Comparison of ENCODE assay signal across 8 cellular contexts in genomic region chr1:153567621-153568366, GRCh38. TPM values are rescaled to one million over a fixed set of nuclear protein-coding genes. Genes with fewer than 3 reads are reported as not detected.
DNase-seq lines count a peak whose midpoint lies in the region; ATAC-seq and TF ChIP-seq lines count a peak whose summit lies in the region.

No MANE protein-coding gene starts in this region.

- H3K27me3 ChIP-seq in adrenal gland (no peaks in the 10 kb centered on the region), tibial artery (no peaks in the 10 kb centered on the region)

- ATAC-seq in HG02623 (IDR thresholded peaks at IDR 0.05; ENCODE audit: unreplicated experiment): no peak

- no peak for TF ChIP-seq POLR2A in adrenal gland (IDR thresholded peaks at IDR 0.05)

- H3K4me1 ChIP-seq in adrenal gland (replicated peaks in 1 of 2) (peaks cover 29 to 38% of the 10 kb centered on the region in 2 donors), mesodermal cell (ENCODE audit: control insufficient read depth, insufficient read depth, low read length, poor library complexity, severe bottlenecking) (peaks cover 42% of the 10 kb centered on the region), tibial artery (peaks cover 15 to 51% (median 42%) of the 10 kb centered on the region in 4 donors)

- H3K27ac ChIP-seq in adrenal gland (peak overlapping the region in 3 of 5 donors; percentile 40 to 90 (median 69)), mesodermal cell (ENCODE audit: low read depth, low read length, severe bottlenecking) (peak overlapping the region; percentile 90), tibial artery (peak overlapping the region; percentile 94 to 95)

- 80 to 87% (median 84%) methylated on average over 18 to 22 of the region's 22 CpGs for WGBS in adrenal gland, 4 donors
- 61 to 72% methylated on average over 18 of the region's 22 CpGs for WGBS in mesodermal cell (ENCODE audit: insufficient coverage in 2 of 2), 2 experiments

- H3K4me3 ChIP-seq in adrenal gland: no peak overlapping the region
- H3K4me3 ChIP-seq in mesodermal cell (ENCODE audit: extremely low read depth, insufficient read depth, low read length, poor library complexity, severe bottlenecking): no peak overlapping the region
- peak overlapping the region; percentile 28 to 48 for H3K4me3 ChIP-seq in tibial artery

- TF ChIP-seq CTCF in adrenal gland (IDR thresholded peaks at IDR 0.05): no peak
- TF ChIP-seq CTCF in tibial artery (IDR thresholded peaks at IDR 0.05): no peak

- no peaks in the 10 kb centered on the region for H3K36me3 ChIP-seq in adrenal gland (replicated peaks in 1 of 2)
- no peaks in the 10 kb centered on the region for H3K36me3 ChIP-seq in mesodermal cell (ENCODE audit: control insufficient read depth, insufficient read depth, low read length)
- H3K36me3 ChIP-seq in tibial artery: no peaks in the 10 kb centered on the region

- intact Hi-C loops in adrenal gland (cut with DNase I) (loop anchor here (2.0 to 5.0 kb wide), 4 partner anchors 35 to 59 kb away; no protein-coding TSS in a partner anchor), tibial artery (cut with DNase I; ENCODE audit: low total_unique reads) (loop anchor here (1.0 to 5.0 kb wide), 3 partner anchors 34 to 105 kb away; partner anchors contain the start of gene ILF2)

- DNase-seq in CD1c-positive myeloid dendritic cell (ENCODE audit: extremely low spot score) (peak; percentile 34), NAMALWA (ENCODE audit: low spot score) (peak; percentile 35), adrenal gland (peak in 1 of 7 donors; percentile 21), tibial artery (no peak), NCI-H2227 treated with DMSO at 0.1 percent for 48 hours (lab: John Stamatoyannopoulos, UW) (no peak), cerebellar nuclear complex (lab: John Stamatoyannopoulos, UW) (no peak)

- H3K9me3 ChIP-seq in adrenal gland (replicated peaks in 1 of 3) (no peaks in the 10 kb centered on the region), mesodermal cell (ENCODE audit: control insufficient read depth, low read length) (no peaks in the 10 kb centered on the region), tibial artery (no peaks in the 10 kb centered on the region)

RNA-seq across cellular contexts. Expression of gene S100A2, which starts 2.1 kb away (rescaled TPM):
- total RNA-seq in adrenal gland: 10 to 100 TPM in 1 of 8 donors, 1 to 10 TPM in 5, under 1 TPM in 1, not detected in 1; 0.31 to 44.1 (median 1.3) TPM
- polyA plus RNA-seq in adrenal gland: 1 to 10 TPM in 2 of 3 donors, under 1 TPM in 1; 0.48 to 4.2 (median 3.8) TPM
- 1.3 TPM for polyA plus RNA-seq in mesodermal cell (2013, experiment 1 of 2)
- 1.6 TPM for polyA plus RNA-seq in mesodermal cell (2013, experiment 2 of 2)

RNA-seq across cellular contexts. Expression of gene S100A3, which starts 18.7 kb away (rescaled TPM):
- total RNA-seq in adrenal gland: 1 to 10 TPM in 2 of 8 donors, under 1 TPM in 3, not detected in 3; 0.28 to 2.9 (median 0.54) TPM
- polyA plus RNA-seq in adrenal gland: 1 to 10 TPM in 2 of 3 donors, not detected in 1; 1.9 to 3.8 TPM
- polyA plus RNA-seq in mesodermal cell (2013, experiment 1 of 2): 26.8 TPM
- 18.2 TPM for polyA plus RNA-seq in mesodermal cell (2013, experiment 2 of 2)

RNA-seq across cellular contexts. Expression of gene S100A4, which starts 22.2 kb away (rescaled TPM):
- total RNA-seq in adrenal gland: 100 to 1,000 TPM in 4 of 8 donors, 10 to 100 TPM in 4; 57.9 to 291 (median 99.9) TPM
- polyA plus RNA-seq in adrenal gland: 100 to 1,000 TPM in 2 of 3 donors, 10 to 100 TPM in 1; 26.7 to 742 (median 455) TPM
- polyA plus RNA-seq in mesodermal cell (2013, experiment 1 of 2): 235 TPM
- 190 TPM for polyA plus RNA-seq in mesodermal cell (2013, experiment 2 of 2)

RNA-seq across cellular contexts. Expression of gene S100A5, which starts 27.1 kb away (rescaled TPM):
- total RNA-seq in adrenal gland: not detected
- polyA plus RNA-seq in adrenal gland: not detected
- polyA plus RNA-seq in mesodermal cell (2013, experiment 1 of 2): 0.63 TPM
- not detected for polyA plus RNA-seq in mesodermal cell (2013, experiment 2 of 2)

RNA-seq across cellular contexts. Expression of gene S100A6, which starts 32.0 kb away (rescaled TPM):
- 100 to 1,000 TPM; 252 to 609 (median 372) TPM for total RNA-seq in adrenal gland
- 1,000 to 10,000 TPM in 2 of 3 donors, 100 to 1,000 TPM in 1; 121 to 4,129 (median 3,763) TPM for polyA plus RNA-seq in adrenal gland
- 178 TPM for polyA plus RNA-seq in mesodermal cell (2013, experiment 1 of 2)
- polyA plus RNA-seq in mesodermal cell (2013, experiment 2 of 2): 147 TPM

Comparison
In these comparisons a context has a peak if more than half of its experiments do, and no peak if none do; other contexts are left out.
1. DNase-seq: peak in CD1c-positive myeloid dendritic cell (single experiment) and NAMALWA (single experiment); none in tibial artery (0 of 2), NCI-H2227 treated with DMSO at 0.1 percent for 48 hours (single experiment) and cerebellar nuclear complex (0 of 2).
2. H3K4me3 ChIP-seq: peak in tibial artery (2 of 2); none in adrenal gland (0 of 4) and mesodermal cell (single experiment).
3. Peak in every context shown above with its lines, with median percentiles within 50 percentile points of each other: H3K27ac ChIP-seq.